In the genomic region with DNA sequence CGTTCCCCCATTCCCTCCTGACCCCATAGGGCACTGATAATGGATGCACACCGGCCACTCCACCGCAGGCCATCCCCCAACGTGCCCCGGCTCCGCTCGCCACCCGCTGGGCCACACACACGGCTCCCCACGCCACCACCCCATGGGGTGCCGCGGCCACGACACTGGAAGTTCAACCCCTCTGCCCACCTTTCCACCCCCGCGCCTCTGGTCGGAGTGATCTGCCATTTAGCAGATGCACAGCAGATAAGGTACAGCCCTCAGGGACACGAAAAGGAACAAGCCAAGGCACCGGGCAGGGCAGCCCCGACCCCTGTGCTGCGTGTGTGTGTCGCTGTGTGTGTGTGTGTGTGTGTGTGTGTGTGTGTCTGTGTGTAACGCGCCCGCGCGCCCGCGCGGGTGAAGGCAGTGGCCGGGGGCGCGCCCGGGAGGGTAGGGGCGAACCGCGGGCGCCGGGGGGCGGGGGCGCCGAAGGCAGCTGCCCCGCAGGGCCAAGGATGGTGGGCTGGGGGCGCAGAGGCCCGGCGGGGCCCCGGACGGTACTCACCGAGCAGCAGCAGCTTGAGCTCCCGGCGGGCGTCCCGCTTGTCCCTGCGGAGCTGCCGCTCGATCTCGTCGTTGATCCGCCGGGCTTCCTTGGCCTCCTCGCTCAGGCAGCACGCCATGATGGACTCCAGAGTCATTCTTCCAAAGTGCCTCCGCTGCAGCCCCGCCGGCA, we compare ENCODE assay signal across 1 cellular context.
TF ChIP-seq lines count a peak whose summit lies in the region.

No MANE protein-coding gene starts in this region.

TF ChIP-seq in Ishikawa, 13 proteins besides CTCF, POLR2A, EP300 and RAD21 (continued from another document):
- TF ChIP-seq, protein P1, sequence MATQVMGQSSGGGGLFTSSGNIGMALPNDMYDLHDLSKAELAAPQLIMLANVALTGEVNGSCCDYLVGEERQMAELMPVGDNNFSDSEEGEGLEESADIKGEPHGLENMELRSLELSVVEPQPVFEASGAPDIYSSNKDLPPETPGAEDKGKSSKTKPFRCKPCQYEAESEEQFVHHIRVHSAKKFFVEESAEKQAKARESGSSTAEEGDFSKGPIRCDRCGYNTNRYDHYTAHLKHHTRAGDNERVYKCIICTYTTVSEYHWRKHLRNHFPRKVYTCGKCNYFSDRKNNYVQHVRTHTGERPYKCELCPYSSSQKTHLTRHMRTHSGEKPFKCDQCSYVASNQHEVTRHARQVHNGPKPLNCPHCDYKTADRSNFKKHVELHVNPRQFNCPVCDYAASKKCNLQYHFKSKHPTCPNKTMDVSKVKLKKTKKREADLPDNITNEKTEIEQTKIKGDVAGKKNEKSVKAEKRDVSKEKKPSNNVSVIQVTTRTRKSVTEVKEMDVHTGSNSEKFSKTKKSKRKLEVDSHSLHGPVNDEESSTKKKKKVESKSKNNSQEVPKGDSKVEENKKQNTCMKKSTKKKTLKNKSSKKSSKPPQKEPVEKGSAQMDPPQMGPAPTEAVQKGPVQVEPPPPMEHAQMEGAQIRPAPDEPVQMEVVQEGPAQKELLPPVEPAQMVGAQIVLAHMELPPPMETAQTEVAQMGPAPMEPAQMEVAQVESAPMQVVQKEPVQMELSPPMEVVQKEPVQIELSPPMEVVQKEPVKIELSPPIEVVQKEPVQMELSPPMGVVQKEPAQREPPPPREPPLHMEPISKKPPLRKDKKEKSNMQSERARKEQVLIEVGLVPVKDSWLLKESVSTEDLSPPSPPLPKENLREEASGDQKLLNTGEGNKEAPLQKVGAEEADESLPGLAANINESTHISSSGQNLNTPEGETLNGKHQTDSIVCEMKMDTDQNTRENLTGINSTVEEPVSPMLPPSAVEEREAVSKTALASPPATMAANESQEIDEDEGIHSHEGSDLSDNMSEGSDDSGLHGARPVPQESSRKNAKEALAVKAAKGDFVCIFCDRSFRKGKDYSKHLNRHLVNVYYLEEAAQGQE (IDR thresholded peaks at IDR 0.05; ENCODE audit: low read depth), result no peak
